ENCODE assay signal across 8 cellular contexts in genomic region chr7:2864999-2865670, GRCh38. TPM values are rescaled to one million over a fixed set of nuclear protein-coding genes. Genes with fewer than 3 reads are reported as not detected.
DNase-seq lines count a peak whose midpoint lies in the region; ATAC-seq and TF ChIP-seq lines count a peak whose summit lies in the region.

No MANE protein-coding gene starts in this region.

- peak overlapping the region; percentile 83 for H3K4me3 Mint-ChIP-seq in T-helper 17 cell

- no peaks in the 10 kb centered on the region for H3K9me3 ChIP-seq in T-helper 17 cell (ENCODE audit: control insufficient read depth, low read length, poor library complexity, severe bottlenecking)

- peak; percentile 64 to 70 for DNase-seq in NCI-H2081 (lab: John Stamatoyannopoulos, UW)
- DNase-seq in NCI-H2081 treated with DMSO at 0.1 percent for 48 hours (lab: John Stamatoyannopoulos, UW) = no peak
- DNase-seq in T-helper 17 cell = peak; percentile 52 to 66 (median 57)
- DNase-seq in amygdala (lab: John Stamatoyannopoulos, UW) = peak in 38 of 56 donors; percentile 12 to 84 (median 37)
- peak; percentile 74 for DNase-seq in hepatic stellate cell (ENCODE audit: low spot score)
- peak; percentile 49 to 72 for DNase-seq in stimulated activated CD4-positive, alpha-beta T cell treated with anti-CD3 and anti-CD28 coated beads, Interleukin-12 subunit alpha, Interleukin-12 subunit beta, amount 100 ng/mL, for 24 hours (ENCODE audit: low read depth in 2 of 2)

- peak; percentile 58 for ATAC-seq in T-helper 17 cell
- ATAC-seq in HG02852 (IDR thresholded peaks at IDR 0.05; ENCODE audit: unreplicated experiment) = no peak

- peaks cover 3% of the 10 kb centered on the region for H3K36me3 Mint-ChIP-seq in T-helper 17 cell (ENCODE audit: low read depth)

- peak overlapping the region; percentile 77 for H3K27ac Mint-ChIP-seq in T-helper 17 cell

- peak; percentile 94 for TF ChIP-seq CTCF in LNCAP (IDR thresholded peaks at IDR 0.05)

- peaks cover 21% of the 10 kb centered on the region for H3K4me1 Mint-ChIP-seq in T-helper 17 cell

- no peaks in the 10 kb centered on the region for H3K27me3 Mint-ChIP-seq in T-helper 17 cell

RNA-seq across cellular contexts. Expression of gene GNA12, which starts 21.0 kb away (rescaled TPM):
- 10 to 100 TPM; 13.5 to 19.2 TPM for total RNA-seq in T-helper 17 cell
